23 cellular contexts compared by ENCODE assay signal in genomic region chr5:154000703-154001102, GRCh38.
"Had no signal": no experiment of that assay in that cellular context is flagged by ENCODE, and none has a peak within 500 bp of the region (broad histone marks: within the 10 kb centered on the region; RNA-seq: fewer than 3 reads in every experiment).

No MANE protein-coding gene starts in this region.

- H3K27me3 ChIP-seq: MG63, SJSA1 had no signal

- DNase-seq: Karpas-422, KG1, MG63, NCI-H1092, NCI-H1105 treated with DMSO at 0.1 percent for 48 hours, NCI-H1417 treated with DMSO at 0.1 percent for 48 hours, NCI-H146, NCI-H187, NCI-H2029, NCI-H2081 treated with DMSO at 0.1 percent for 48 hours, NCI-H2171, NCI-H226, NCI-H446, NCI-H510A, NCI-H524 treated with DMSO at 0.1 percent for 48 hours, NCI-H69, NCI-H774, Right ventricle myocardium superior, RPMI8226, SIG-M5 had no signal

- H3K4me3 ChIP-seq: MG63, SJSA1, SK-N-MC had no signal

- H3K9me3 ChIP-seq: MG63, SJSA1 had no signal

- H3K4me1 ChIP-seq: SJSA1 had no signal

- H3K27ac ChIP-seq: SJSA1, SK-N-MC had no signal

- FAIRE-seq: RCC 7860 had no signal
